17 cellular contexts compared by ENCODE assay signal in genomic region chr3:159907828-159908227, GRCh38.
"Had no signal": no experiment of that assay in that cellular context is flagged by ENCODE, and none has a peak within 500 bp of the region (broad histone marks: within the 10 kb centered on the region; RNA-seq: fewer than 3 reads in every experiment).

No MANE protein-coding gene starts in this region.

- H3K4me1 ChIP-seq: neural progenitor cell, pancreas, testis, upper lobe of right lung had no signal

- H3K27ac ChIP-seq: epithelial cell of prostate, lower lobe of right lung, neural progenitor cell, pancreas, testis, upper lobe of right lung had no signal

- DNase-seq: activated CD4-positive, alpha-beta T cell treated with anti-CD3 and anti-CD28 coated beads, Interleukin-2, amount 50 U/mL, for 4 hours; activated CD4-positive, CD25-positive, alpha-beta regulatory T cell treated with anti-CD3 and anti-CD28 coated beads, Interleukin-2, amount 50 U/mL, for 72 hours; activated effector memory CD4-positive, alpha-beta T cell treated with Interleukin-2 at 50 U/mL for 16 hours; activated T-cell treated with anti-CD3 and anti-CD28 coated beads, Interleukin-2, amount 50 U/mL, for 1 hour; amygdala; effector memory CD8-positive, alpha-beta T cell; hypothalamus; lower lobe of right lung; midbrain; pancreas; stimulated activated CD4-positive, alpha-beta T cell treated with anti-CD3 and anti-CD28 coated beads, Interleukin-4, amount 100 ng/mL, for 24 hours; stimulated activated naive CD8-positive, alpha-beta T cell treated with anti-CD3 and anti-CD28 coated beads, Interleukin-15, amount 100 ng/mL, for 72 hours; testis; upper lobe of right lung had no signal

- H3K36me3 ChIP-seq: lower lobe of right lung, neural progenitor cell, pancreas, upper lobe of right lung had no signal

- H3K27me3 ChIP-seq: neural progenitor cell, pancreas, testis, upper lobe of right lung had no signal

- ATAC-seq: activated naive CD4-positive, alpha-beta T cell treated with anti-CD3 and anti-CD28 coated beads, Interleukin-2, amount 50 U/mL, for 72 hours; effector memory CD8-positive, alpha-beta T cell; lower lobe of right lung; stimulated activated naive CD8-positive, alpha-beta T cell treated with anti-CD3 and anti-CD28 coated beads, Interleukin-15, amount 100 ng/mL, for 72 hours; upper lobe of right lung had no signal

- H3K4me3 ChIP-seq: lower lobe of right lung, neural progenitor cell, pancreas, testis, upper lobe of right lung had no signal

- H3K9me3 ChIP-seq: lower lobe of right lung, pancreas, testis, upper lobe of right lung had no signal
